Comparison of ENCODE assay signal across 9 cellular contexts in genomic region chr17:42113293-42114069, GRCh38. TPM values are rescaled to one million over a fixed set of nuclear protein-coding genes. Genes with fewer than 3 reads are reported as not detected.
DNase-seq lines count a peak whose midpoint lies in the region; ATAC-seq and TF ChIP-seq lines count a peak whose summit lies in the region.
"Had no signal": no experiment of that assay in that cellular context is flagged by ENCODE, and none has a peak within 500 bp of the region (broad histone marks: within the 10 kb centered on the region; RNA-seq: fewer than 3 reads in every experiment).

No MANE protein-coding gene starts in this region.

- H3K9ac ChIP-seq in OCI-LY1 (ENCODE audit: low read length), result peak overlapping the region; percentile 82; the same call in 1 of the 2 replicates
- H3K9ac ChIP-seq in parathyroid adenoma, result no peak overlapping the region

- H3K4me1 ChIP-seq in OCI-LY1 (ENCODE audit: insufficient read depth, low read length, severe bottlenecking) (peaks cover 55% of the 10 kb centered on the region), parathyroid adenoma (peaks cover 12% of the 10 kb centered on the region)

- H3K36me3 ChIP-seq in OCI-LY1 (ENCODE audit: insufficient read depth, low read length) (peaks cover 35% of the 10 kb centered on the region; the same call in 1 of the 2 replicates), parathyroid adenoma (ENCODE audit: control insufficient read depth, insufficient read depth, low read length) (no peaks in the 10 kb centered on the region)

- no peak overlapping the region for H2AFZ ChIP-seq in OCI-LY1 (ENCODE audit: low read length)
- no peak overlapping the region for H2AFZ ChIP-seq in parathyroid adenoma

- H3K9me2 ChIP-seq in OCI-LY1 (ENCODE audit: low read depth, low read length), result no peaks in the 10 kb centered on the region

- intact Hi-C loops in dorsolateral prefrontal cortex (cut with DNase I), result loop anchor here in 1 of 2 donors (2.0 kb wide), 1 partner anchor 89 kb away; no protein-coding TSS in a partner anchor

- no peaks in the 10 kb centered on the region for H4K20me1 ChIP-seq in OCI-LY1 (ENCODE audit: insufficient read depth, low read length)

- H3F3A ChIP-seq in OCI-LY1 (ENCODE audit: insufficient read depth, low read length), result no peaks in the 10 kb centered on the region

- ATAC-seq in GM19397 (IDR thresholded peaks at IDR 0.05; ENCODE audit: unreplicated experiment) (no peak), HG03354 (IDR thresholded peaks at IDR 0.05; ENCODE audit: poor library complexity, severe bottlenecking, unreplicated experiment) (no peak), HG02642 (IDR thresholded peaks at IDR 0.05; ENCODE audit: poor library complexity, unreplicated experiment) (no peak)

- DNase-seq in dorsolateral prefrontal cortex, result no peak
- DNase-seq in activated T-cell treated with anti-CD3 and anti-CD28 coated beads, Interleukin-2, amount 50 U/mL, for 1 hour, result no peak

- H3K4me3 ChIP-seq in OCI-LY1 (ENCODE audit: low read depth, low read length, poor library complexity, severe bottlenecking), result peak overlapping the region; percentile 69
- peak overlapping the region in 6 of 59 donors; percentile 54 to 75 (median 70) for H3K4me3 ChIP-seq in dorsolateral prefrontal cortex
- peak overlapping the region; percentile 47 for H3K4me3 ChIP-seq in parathyroid adenoma (ENCODE audit: low read depth, low read length)

- TF ChIP-seq CTCF in C4-2B (conservative IDR thresholded peaks at IDR 0.05), result no peak
- TF ChIP-seq CTCF in OCI-LY1 (IDR thresholded peaks at IDR 0.05; ENCODE audit: low read length), result no peak
- TF ChIP-seq CTCF in dorsolateral prefrontal cortex (IDR thresholded peaks at IDR 0.05 in 54 of 56, conservative IDR thresholded peaks at IDR 0.05 in 2 of 56; ENCODE audit: low read depth in 1 of 56, partially characterized antibody in 56 of 56), result no peak
- TF ChIP-seq CTCF in parathyroid adenoma (IDR thresholded peaks at IDR 0.05), result no peak

- H3K27me3 ChIP-seq in OCI-LY1 (ENCODE audit: insufficient read depth, low read length) (no peaks in the 10 kb centered on the region), dorsolateral prefrontal cortex (no peaks in the 10 kb centered on the region), parathyroid adenoma (ENCODE audit: control insufficient read depth, insufficient read depth, low read length) (no peaks in the 10 kb centered on the region)

- H3K4me2 ChIP-seq in OCI-LY1 (ENCODE audit: low read length) (peak overlapping the region; percentile 91), parathyroid adenoma (ENCODE audit: low read length) (no peak overlapping the region)

- no peaks in the 10 kb centered on the region for H3K79me2 ChIP-seq in OCI-LY1 (ENCODE audit: insufficient read depth, low read length)
- H3K79me2 ChIP-seq in parathyroid adenoma, result no peaks in the 10 kb centered on the region

- H3K9me3 ChIP-seq in OCI-LY1 (ENCODE audit: low read length) (no peaks in the 10 kb centered on the region), parathyroid adenoma (ENCODE audit: control insufficient read depth, low read length) (no peaks in the 10 kb centered on the region)

- H3K27ac ChIP-seq in C4-2B, result peak overlapping the region; percentile 48
- peak overlapping the region; percentile 71 for H3K27ac ChIP-seq in OCI-LY1 (ENCODE audit: low read depth, low read length, poor library complexity, severe bottlenecking)
- peak overlapping the region in 51 of 59 donors; percentile 62 to 94 (median 87) for H3K27ac ChIP-seq in dorsolateral prefrontal cortex
- peak overlapping the region; percentile 79 for H3K27ac ChIP-seq in parathyroid adenoma

RNA-seq across cellular contexts. Expression of gene DHX58, which starts 1.0 kb away (rescaled TPM):
- 10 to 100 TPM in 119 of 120 experiments, 1 to 10 TPM in 1; 9.3 to 46.1 (median 17.9) TPM for total RNA-seq in dorsolateral prefrontal cortex

RNA-seq across cellular contexts. Expression of gene KAT2A, which starts 7.7 kb away (rescaled TPM):
- total RNA-seq in dorsolateral prefrontal cortex, result 100 to 1,000 TPM in 58 of 120 experiments, 10 to 100 TPM in 62; 65.5 to 174 (median 99.8) TPM

RNA-seq across cellular contexts. Expression of gene HSPB9, which starts 9.1 kb away (rescaled TPM):
- total RNA-seq in dorsolateral prefrontal cortex, result 1 to 10 TPM in 8 of 120 experiments, under 1 TPM in 61, not detected in 51; 0.14 to 1.6 (median 0.43) TPM
- total RNA-seq: pulmonary artery endothelial cell had no signal

RNA-seq across cellular contexts. Expression of gene ZNF385C, which starts 15.2 kb away (rescaled TPM):
- 1 to 10 TPM in 106 of 120 experiments, under 1 TPM in 14; 0.33 to 4.9 (median 1.8) TPM for total RNA-seq in dorsolateral prefrontal cortex
- total RNA-seq: pulmonary artery endothelial cell had no signal

RNA-seq across cellular contexts. Expression of gene RAB5C, which starts 41.3 kb away (rescaled TPM):
- 100 to 1,000 TPM in 66 of 120 experiments, 10 to 100 TPM in 54; 64.5 to 128 (median 101) TPM for total RNA-seq in dorsolateral prefrontal cortex
